8 cellular contexts compared by ENCODE assay signal in genomic region chr5:50445281-50445949, GRCh38. TPM values are rescaled to one million over a fixed set of nuclear protein-coding genes. Genes with fewer than 3 reads are reported as not detected.
DNase-seq lines count a peak whose midpoint lies in the region; ATAC-seq, FAIRE-seq and TF ChIP-seq lines count a peak whose summit lies in the region.

No MANE protein-coding gene starts in this region.

- H3K27me3 Mint-ChIP-seq in CD14-positive monocyte (ENCODE audit: low read depth in 3 of 3), result no peaks in the 10 kb centered on the region
- H3K27me3 Mint-ChIP-seq in T-helper 17 cell, result no peaks in the 10 kb centered on the region

- H3K4me3 Mint-ChIP-seq in CD14-positive monocyte (peak overlapping the region; percentile 68 to 90), T-helper 17 cell (peak overlapping the region; percentile 73)

- DNase-seq in CD14-positive monocyte (ENCODE audit: low spot score), result no peak
- DNase-seq in GM19239 (ENCODE audit: insufficient read length, low spot score), result no peak
- no peak for DNase-seq in T-helper 17 cell
- no peak for DNase-seq in effector CD4-positive, alpha-beta T cell
- DNase-seq in NCI-H69 (lab: John Stamatoyannopoulos, UW), result no peak
- DNase-seq in ecto neural progenitor cell (ENCODE audit: low spot score), result no peak
- no peak for DNase-seq in NCI-H82 (lab: John Stamatoyannopoulos, UW)

- intact Hi-C loops in CD14-positive monocyte (cut with micrococcal nuclease), result loop anchor here (10.0 kb wide), 2 partner anchors 69 to 219 kb away; partner anchors contain the start of gene PARP8 (in 1 of the 2)

- peaks cover 0 to 9% (median 0%) of the 10 kb centered on the region in 7 donors for H3K9me3 Mint-ChIP-seq in CD14-positive monocyte

- H3K4me1 Mint-ChIP-seq in CD14-positive monocyte (peaks cover 66% of the 10 kb centered on the region), T-helper 17 cell (peaks cover 37% of the 10 kb centered on the region)

- peak; percentile 92 for FAIRE-seq in GM19239 (lab: Jason Lieb, UNC)

- H3K36me3 Mint-ChIP-seq in CD14-positive monocyte (no peaks in the 10 kb centered on the region), T-helper 17 cell (ENCODE audit: low read depth) (no peaks in the 10 kb centered on the region)

- ATAC-seq in HG03103 (IDR thresholded peaks at IDR 0.05; ENCODE audit: low read depth, unreplicated experiment) (peak; percentile 72), T-helper 17 cell (peak; percentile 38)

- TF ChIP-seq CTCF in CD14-positive monocyte (IDR thresholded peaks at IDR 0.05), result no peak

- H3K27ac Mint-ChIP-seq in CD14-positive monocyte (peak overlapping the region; percentile 72 to 92 (median 88)), T-helper 17 cell (peak overlapping the region; percentile 93)

- no peaks in the 10 kb centered on the region for H3K9me3 ChIP-seq in T-helper 17 cell (ENCODE audit: control insufficient read depth, low read length, poor library complexity, severe bottlenecking)

RNA-seq across cellular contexts. Expression of gene EMB, which starts 4.3 kb away (rescaled TPM):
- polyA plus RNA-seq in CD14-positive monocyte, result 100 to 1,000 TPM; 131 to 191 TPM
- total RNA-seq in T-helper 17 cell, result 100 to 1,000 TPM; 184 to 186 TPM
